Comparison of ENCODE assay signal across 8 cellular contexts in the genomic region with DNA sequence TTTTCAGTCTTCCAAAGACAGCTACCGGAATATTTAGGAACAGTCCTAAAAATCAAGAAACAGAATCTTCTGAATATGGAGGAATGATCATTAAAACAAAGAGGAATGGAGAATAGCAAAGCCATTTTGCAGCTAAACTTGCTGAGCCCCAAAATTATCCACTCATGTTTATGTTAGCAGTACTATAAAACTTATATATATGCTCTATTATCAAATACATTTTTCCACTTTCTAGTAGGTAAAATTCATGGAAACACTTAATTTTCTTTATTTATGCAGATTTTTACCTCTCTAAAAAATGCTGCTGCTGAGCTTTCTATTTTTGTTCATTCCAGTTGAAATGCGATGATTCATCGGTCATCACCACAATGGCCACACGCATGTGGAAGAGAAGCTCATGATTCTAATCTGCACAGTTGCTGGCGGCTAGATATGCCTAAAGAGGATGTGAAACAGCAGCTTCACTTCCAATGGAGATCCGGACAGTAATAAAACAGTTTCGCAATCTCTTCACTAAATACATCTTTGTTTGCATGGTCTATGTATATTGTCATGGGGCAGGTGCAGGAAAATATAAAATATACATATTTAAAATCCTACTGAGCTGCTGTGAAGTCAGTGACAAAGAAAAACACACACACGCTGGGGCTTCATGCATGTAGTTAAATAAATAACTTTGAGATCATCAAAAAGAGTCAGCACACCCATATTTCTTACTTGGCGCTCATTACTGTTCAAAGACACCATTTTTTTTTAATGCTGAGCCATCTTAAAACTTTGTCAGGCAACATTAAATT.
DNase-seq lines count a peak whose midpoint lies in the region; ATAC-seq and TF ChIP-seq lines count a peak whose summit lies in the region.

No MANE protein-coding gene starts in this region.

- DNase-seq in Daoy (ENCODE audit: low read depth) (peak; percentile 88), SIG-M5 treated with dmso at 0.1 percent for 504 hours (lab: John Stamatoyannopoulos, UW; ENCODE audit: unreplicated experiment) (peak; percentile 98), heart right ventricle (peak in 1 of 2 donors; percentile 24), NCI-H1105 treated with DMSO at 0.1 percent for 48 hours (lab: John Stamatoyannopoulos, UW) (no peak), coronary artery (ENCODE audit: low spot score) (no peak)
- DNase-seq in activated effector memory CD4-positive, alpha-beta T cell treated with Interleukin-2 at 50 U/mL for 16 hours: no peak

- intact Hi-C loops in heart right ventricle (cut with DNase I): no loop called here

- WGBS in heart right ventricle, 2 donors: 71 to 76% methylated on average over 9 of the region's 9 CpGs

- H3K27ac ChIP-seq in heart right ventricle (peak overlapping the region in 1 of 10 donors; percentile 16), coronary artery (no peak overlapping the region)

- H3K27me3 ChIP-seq in heart right ventricle: no peaks in the 10 kb centered on the region

- ATAC-seq in GM21515 (IDR thresholded peaks at IDR 0.05; ENCODE audit: unreplicated experiment) (peak; percentile 94), HG03575 (IDR thresholded peaks at IDR 0.05; ENCODE audit: extremely low read depth, insufficient number of reproducible peaks, low FRiP score, unreplicated experiment) (peak; percentile 67), heart right ventricle (peak in 6 of 8 donors; percentile 53 to 82 (median 73))

- H3K9me3 ChIP-seq in heart right ventricle: no peaks in the 10 kb centered on the region

- H3K4me3 ChIP-seq in heart right ventricle (no peak overlapping the region), coronary artery (no peak overlapping the region)

- TF ChIP-seq CTCF in heart right ventricle (IDR thresholded peaks at IDR 0.05): no peak
- TF ChIP-seq CTCF in coronary artery (IDR thresholded peaks at IDR 0.05): no peak

- no peaks in the 10 kb centered on the region for H3K36me3 ChIP-seq in heart right ventricle

- H3K4me1 ChIP-seq in heart right ventricle: peaks cover 0 to 21% (median 0%) of the 10 kb centered on the region in 9 donors

Comparison
In these comparisons a context has a peak if more than half of its experiments do, and no peak if none do; other contexts are left out.
1. DNase-seq: peak in Daoy (single experiment) and SIG-M5 treated with dmso at 0.1 percent for 504 hours (single experiment); none in NCI-H1105 treated with DMSO at 0.1 percent for 48 hours (single experiment), activated effector memory CD4-positive, alpha-beta T cell treated with Interleukin-2 at 50 U/mL for 16 hours (single experiment) and coronary artery (single experiment).
2. Peak in every context shown above with its lines, with median percentiles within 50 percentile points of each other: ATAC-seq.